ENCODE assay signal across 7 cellular contexts in genomic region chr7:42931447-42931833, GRCh38. TPM values are rescaled to one million over a fixed set of nuclear protein-coding genes. Genes with fewer than 3 reads are reported as not detected.
DNase-seq lines count a peak whose midpoint lies in the region; ATAC-seq and TF ChIP-seq lines count a peak whose summit lies in the region.

No MANE protein-coding gene starts in this region.

- ATAC-seq in HCT116: no peak
- no peak for ATAC-seq in foreskin keratinocyte
- ATAC-seq in GM18870 (IDR thresholded peaks at IDR 0.05; ENCODE audit: unreplicated experiment): no peak

- H3K4me1 ChIP-seq in HCT116 (ENCODE audit: control insufficient read depth in 1 of 2, insufficient read depth in 2 of 2, low read length in 2 of 2): peaks cover 5 to 26% of the 10 kb centered on the region in 2 experiments; a peak in 2 of 4 replicates
- H3K4me1 ChIP-seq in foreskin keratinocyte: peaks cover 28% of the 10 kb centered on the region
- peaks cover 31 to 89% (median 70%) of the 10 kb centered on the region in 6 donors for H3K4me1 ChIP-seq in spleen

- whole genome bisulfite sequencing in spleen, 5 donors: 0 to 1% (median 0%) methylated on average over 12 of the region's 12 CpGs

- H3K9ac ChIP-seq in HCT116 (ENCODE audit: low read length): peak overlapping the region; percentile 98

- H4K20me1 ChIP-seq in HCT116 (ENCODE audit: insufficient read depth): peaks cover 9% of the 10 kb centered on the region; the same call in 1 of the 2 replicates

- no peaks in the 10 kb centered on the region for H3K9me2 ChIP-seq in HCT116 (ENCODE audit: insufficient read depth)

- H3K27me3 ChIP-seq in HCT116 (ENCODE audit: insufficient read depth, low read length) (no peaks in the 10 kb centered on the region), foreskin keratinocyte (no peaks in the 10 kb centered on the region), spleen (replicated peaks in 1 of 7) (no peaks in the 10 kb centered on the region)

- POLR2A ChIA-PET in HCT116 (lab: Charles Lee): interaction anchor here (0.7 to 1.6 kb wide), 4 partner anchors 8 to 651 kb away, joined by 3 to 5 read pairs (median 4); partner anchors contain the start of gene STK17A

- H2AFZ ChIP-seq in HCT116 (ENCODE audit: low read depth, low read length, poor library complexity, severe bottlenecking): no peak overlapping the region

- H3K36me3 ChIP-seq in HCT116 (ENCODE audit: control insufficient read depth in 1 of 2, insufficient read depth in 2 of 2, low read length in 2 of 2): peaks cover 16 to 26% of the 10 kb centered on the region in 2 experiments
- H3K36me3 ChIP-seq in spleen: peaks cover 0 to 33% (median 21%) of the 10 kb centered on the region in 6 donors

- H3K27ac ChIP-seq in HCT116 (ENCODE audit: low read depth, low read length) (peak overlapping the region; percentile 47), VCaP (peak overlapping the region; percentile 79), foreskin keratinocyte (peak overlapping the region; percentile 69), spleen (peak overlapping the region; percentile 68 to 92 (median 86))

- TF ChIP-seq CTCF in HCT116 (IDR thresholded peaks at IDR 0.05 in 2 of 3, conservative IDR thresholded peaks at IDR 0.05 in 1 of 3; ENCODE audit: borderline replicate concordance in 1 of 3, insufficient read depth in 1 of 3, low read depth in 2 of 3, low read length in 2 of 3) (no peak), VCaP (conservative IDR thresholded peaks at IDR 0.05) (no peak), foreskin keratinocyte (conservative IDR thresholded peaks at IDR 0.05) (no peak), spleen (IDR thresholded peaks at IDR 0.05 in 8 of 11, conservative IDR thresholded peaks at IDR 0.05 in 3 of 11) (no peak)

- TF ChIP-seq POLR2A in HCT116 (IDR thresholded peaks at IDR 0.05; ENCODE audit: borderline replicate concordance, extremely low read depth, insufficient read depth, insufficient read length) (no peak), spleen (IDR thresholded peaks at IDR 0.05) (no peak)

- DNase-seq in HCT116 (ENCODE audit: low read depth, low spot score): no peak
- DNase-seq in foreskin keratinocyte: no peak
- no peak for DNase-seq in spleen
- no peak for DNase-seq in activated gamma-delta T cell treated with Interleukin-2 at 50 U/mL for 16 hours
- DNase-seq in NCI-H345 (lab: John Stamatoyannopoulos, UW): no peak

- CTCF ChIA-PET in HCT116 (lab: Charles Lee): interaction anchor here (0.9 to 1.9 kb wide), 3 partner anchors 10 to 991 kb away, joined by 3 to 12 read pairs (median 5); partner anchors contain the start of gene STK17A

- no peak for TF ChIP-seq RAD21 in HCT116 (IDR thresholded peaks at IDR 0.05; ENCODE audit: low read depth)

- H3K79me2 ChIP-seq in HCT116 (ENCODE audit: insufficient read depth, low read length): peaks cover 98% of the 10 kb centered on the region

- H3K4me2 ChIP-seq in HCT116 (ENCODE audit: low read length): peak overlapping the region; percentile 85

- H3K9me3 ChIP-seq in HCT116 (ENCODE audit: control insufficient read depth in 1 of 2, insufficient read depth in 1 of 2, low read depth in 1 of 2, low read length in 2 of 2) (no peaks in the 10 kb centered on the region), spleen (no peaks in the 10 kb centered on the region)

- RAD21 ChIA-PET in HCT116 (lab: Charles Lee; ENCODE audit: low non-redundant PET in 1 of 2, low total read pairs in 2 of 2, uncharacterized antibody in 2 of 2, unreplicated experiment in 2 of 2): no interaction called here

- intact Hi-C loops in HCT116 (cut with micrococcal nuclease): loop anchor here (10.0 kb wide), 1 partner anchor 793 kb away; the partner anchor contains the start of gene COA1
- intact Hi-C loops in spleen (cut with DNase I; ENCODE audit: low total_unique reads): loop anchor here (10.0 kb wide), 1 partner anchor 903 kb away; no protein-coding TSS in a partner anchor

- H3K4me3 ChIP-seq in HCT116 (replicated peaks in 1 of 2; ENCODE audit: low read depth in 1 of 2, low read length in 2 of 2) (peak overlapping the region; percentile 75 to 93), spleen (peak overlapping the region; percentile 79 to 97 (median 88))

- BruUV-seq in HCT116 (replicated peaks; lab: Mats Ljungman, UMichigan): no TSS peak

TF ChIP-seq in HCT116, 20 proteins besides CTCF, POLR2A, EP300 and RAD21 (continues in another document):
- TF ChIP-seq YY1 (IDR thresholded peaks at IDR 0.05; ENCODE audit: extremely low read depth, insufficient replicate concordance, low read depth, low read length) (no peak), SRF (IDR thresholded peaks at IDR 0.05; ENCODE audit: low read depth) (no peak), REST (IDR thresholded peaks at IDR 0.05; ENCODE audit: low read depth) (no peak), EZH2phosphoT487 (IDR thresholded peaks at IDR 0.05; ENCODE audit: borderline replicate concordance) (no peak), FOSL1 (IDR thresholded peaks at IDR 0.05; ENCODE audit: low read depth) (no peak), EZH2 (IDR thresholded peaks at IDR 0.05) (no peak), ZNF274 (IDR thresholded peaks at IDR 0.05; ENCODE audit: low read depth, low read length) (no peak), TCF7L2 (IDR thresholded peaks at IDR 0.05; ENCODE audit: borderline replicate concordance, extremely low read depth, insufficient read depth, insufficient read length) (no peak), ATF3 (IDR thresholded peaks at IDR 0.05) (no peak), ELF1 (IDR thresholded peaks at IDR 0.05; ENCODE audit: borderline replicate concordance, low read depth) (no peak), CEBPB (IDR thresholded peaks at IDR 0.05; ENCODE audit: low read depth) (no peak), EGR1 (IDR thresholded peaks at IDR 0.05; ENCODE audit: low read depth) (no peak), JUND (IDR thresholded peaks at IDR 0.05) (no peak), SP1 (IDR thresholded peaks at IDR 0.05; ENCODE audit: low read depth) (no peak), CBX3 (IDR thresholded peaks at IDR 0.05; ENCODE audit: low read depth) (no peak), ZFX (IDR thresholded peaks at IDR 0.05) (no peak), SIN3A (IDR thresholded peaks at IDR 0.05; ENCODE audit: low read depth) (no peak)
- TF ChIP-seq, protein P1, sequence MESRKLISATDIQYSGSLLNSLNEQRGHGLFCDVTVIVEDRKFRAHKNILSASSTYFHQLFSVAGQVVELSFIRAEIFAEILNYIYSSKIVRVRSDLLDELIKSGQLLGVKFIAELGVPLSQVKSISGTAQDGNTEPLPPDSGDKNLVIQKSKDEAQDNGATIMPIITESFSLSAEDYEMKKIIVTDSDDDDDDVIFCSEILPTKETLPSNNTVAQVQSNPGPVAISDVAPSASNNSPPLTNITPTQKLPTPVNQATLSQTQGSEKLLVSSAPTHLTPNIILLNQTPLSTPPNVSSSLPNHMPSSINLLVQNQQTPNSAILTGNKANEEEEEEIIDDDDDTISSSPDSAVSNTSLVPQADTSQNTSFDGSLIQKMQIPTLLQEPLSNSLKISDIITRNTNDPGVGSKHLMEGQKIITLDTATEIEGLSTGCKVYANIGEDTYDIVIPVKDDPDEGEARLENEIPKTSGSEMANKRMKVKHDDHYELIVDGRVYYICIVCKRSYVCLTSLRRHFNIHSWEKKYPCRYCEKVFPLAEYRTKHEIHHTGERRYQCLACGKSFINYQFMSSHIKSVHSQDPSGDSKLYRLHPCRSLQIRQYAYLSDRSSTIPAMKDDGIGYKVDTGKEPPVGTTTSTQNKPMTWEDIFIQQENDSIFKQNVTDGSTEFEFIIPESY (IDR thresholded peaks at IDR 0.05; ENCODE audit: extremely low read depth, insufficient replicate concordance, low read length): no peak

RNA-seq across cellular contexts. Expression of gene PSMA2, which starts 0.5 kb away (rescaled TPM):
- total RNA-seq in HCT116 (2021; ENCODE audit: unreplicated experiment) (152 TPM), foreskin keratinocyte (180 and 185 TPM in 2 replicates), spleen (10 to 100 TPM; 44.3 to 71.1 (median 58.2) TPM)
- polyA plus RNA-seq in HCT116 (2012): 70.8 and 104 TPM in 2 replicates
- polyA plus RNA-seq in foreskin keratinocyte (290 and 305 TPM in 2 replicates), spleen (100 to 1,000 TPM in 2 of 3 donors, 10 to 100 TPM in 1; 95.9 to 144 (median 144) TPM)

RNA-seq across cellular contexts. Expression of gene MRPL32, which starts 0.7 kb away (rescaled TPM):
- total RNA-seq in HCT116 (2021; ENCODE audit: unreplicated experiment): 47.5 TPM
- 21.1 and 32.9 TPM in 2 replicates for polyA plus RNA-seq in HCT116 (2012)
- 92.8 and 104 TPM in 2 replicates for total RNA-seq in foreskin keratinocyte
- polyA plus RNA-seq in foreskin keratinocyte: 99.4 and 114 TPM in 2 replicates
- total RNA-seq in spleen: 10 to 100 TPM; 27.7 to 44.7 (median 33.0) TPM
- polyA plus RNA-seq in spleen: 10 to 100 TPM; 50.3 to 59.4 (median 52.6) TPM

RNA-seq across cellular contexts. Expression of gene C7orf25, which starts 19.6 kb away (rescaled TPM):
- total RNA-seq in HCT116 (2021; ENCODE audit: unreplicated experiment): 5.3 TPM
- polyA plus RNA-seq in HCT116 (2012): 1.2 and 2.4 TPM in 2 replicates
- total RNA-seq in foreskin keratinocyte: 3.4 and 4.3 TPM in 2 replicates
- 1.0 and 1.1 TPM in 2 replicates for polyA plus RNA-seq in foreskin keratinocyte
- 10 to 100 TPM in 1 of 7 donors, 1 to 10 TPM in 6; 4.4 to 19.5 (median 6.5) TPM for total RNA-seq in spleen
- polyA plus RNA-seq in spleen: 1 to 10 TPM; 1.7 to 4.0 (median 2.8) TPM
